19 cellular contexts compared by ENCODE assay signal in the genomic region with DNA sequence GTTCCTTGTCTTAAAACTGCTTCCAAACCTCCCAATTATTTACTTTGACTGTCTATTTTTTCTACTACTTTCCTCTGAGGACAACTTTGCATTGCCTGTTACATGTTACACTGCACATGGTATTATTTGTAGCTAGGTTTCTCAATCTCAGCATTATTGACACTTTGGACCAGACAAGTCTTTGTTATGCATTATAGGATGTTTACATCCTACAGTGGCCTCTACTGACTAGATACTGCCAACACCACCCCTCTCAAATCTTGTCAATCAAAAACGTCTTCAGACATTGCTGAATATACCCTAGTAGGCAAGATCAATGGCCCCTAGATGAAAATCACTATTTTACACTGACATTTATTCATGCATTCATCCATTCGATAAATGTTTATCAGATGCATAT.
DNase-seq lines count a peak whose midpoint lies in the region; ATAC-seq and TF ChIP-seq lines count a peak whose summit lies in the region.
"Had no signal": no experiment of that assay in that cellular context is flagged by ENCODE, and none has a peak within 500 bp of the region (broad histone marks: within the 10 kb centered on the region; RNA-seq: fewer than 3 reads in every experiment).

No MANE protein-coding gene starts in this region.

- H3K36me3 Mint-ChIP-seq in osteocyte (ENCODE audit: unreplicated experiment): peaks cover 1% of the 10 kb centered on the region

- H3K27ac Mint-ChIP-seq in osteocyte (ENCODE audit: unreplicated experiment): peak overlapping the region; percentile 85
- H3K27ac Mint-ChIP-seq: activated T-cell treated with anti-CD3 and anti-CD28 coated beads, Interleukin-2, amount 50 U/mL, for 24 hours had no signal

- H3K27me3 Mint-ChIP-seq in osteocyte (ENCODE audit: unreplicated experiment): no peaks in the 10 kb centered on the region
- H3K27me3 Mint-ChIP-seq: activated T-cell treated with anti-CD3 and anti-CD28 coated beads, Interleukin-2, amount 50 U/mL, for 24 hours had no signal

- peaks cover 44% of the 10 kb centered on the region for H3K4me1 Mint-ChIP-seq in osteocyte (ENCODE audit: unreplicated experiment)

- DNase-seq in NCI-H1694 treated with DMSO at 0.1 percent for 48 hours (lab: John Stamatoyannopoulos, UW) (peak; percentile 13), NCI-H1694 (lab: John Stamatoyannopoulos, UW) (no peak), LNCaP clone FGC (ENCODE audit: low read depth) (no peak), osteocyte (ENCODE audit: extremely low spot score, unreplicated experiment) (no peak), NCI-H2081 (lab: John Stamatoyannopoulos, UW) (no peak), UCSD-AML1 (lab: John Stamatoyannopoulos, UW; ENCODE audit: unreplicated experiment) (no peak)
- DNase-seq: ACHN; activated T-cell treated with anti-CD3 and anti-CD28 coated beads, Interleukin-2, amount 50 U/mL, for 24 hours; anterior cingulate cortex; effector CD4-positive, alpha-beta T cell; foreskin melanocyte; Kasumi-1; kidney; NCI-H226; right cardiac atrium; Right ventricle myocardium superior had no signal

- peak; percentile 56 for ATAC-seq in HG02571 (IDR thresholded peaks at IDR 0.05; ENCODE audit: unreplicated experiment)
- ATAC-seq in HG03521 (IDR thresholded peaks at IDR 0.05; ENCODE audit: unreplicated experiment): no peak
- ATAC-seq: right cardiac atrium had no signal

- H3K4me3 Mint-ChIP-seq in osteocyte (ENCODE audit: unreplicated experiment): no peak overlapping the region
- H3K4me3 Mint-ChIP-seq: activated T-cell treated with anti-CD3 and anti-CD28 coated beads, Interleukin-2, amount 50 U/mL, for 24 hours had no signal

- no peaks in the 10 kb centered on the region for H3K9me3 Mint-ChIP-seq in osteocyte (ENCODE audit: unreplicated experiment)
- H3K9me3 Mint-ChIP-seq: activated T-cell treated with anti-CD3 and anti-CD28 coated beads, Interleukin-2, amount 50 U/mL, for 24 hours had no signal

- TF ChIP-seq CTCF in LNCaP clone FGC (IDR thresholded peaks at IDR 0.05; ENCODE audit: control insufficient read depth, extremely low read depth, insufficient read depth) (peak; percentile 11; the same call in 1 of the 2 replicates), osteocyte (IDR thresholded peaks at IDR 0.05) (peak; percentile 9)

- no peak overlapping the region for H3K4me3 ChIP-seq in LNCaP clone FGC (ENCODE audit: low read depth, low read length)
- H3K4me3 ChIP-seq: thoracic aorta had no signal
